Comparison of ENCODE assay signal across 10 cellular contexts in genomic region chr16:88977028-88977844, GRCh38. TPM values are rescaled to one million over a fixed set of nuclear protein-coding genes. Genes with fewer than 3 reads are reported as not detected.
DNase-seq lines count a peak whose midpoint lies in the region; ATAC-seq, FAIRE-seq and TF ChIP-seq lines count a peak whose summit lies in the region.
"Had no signal": no experiment of that assay in that cellular context is flagged by ENCODE, and none has a peak within 500 bp of the region (broad histone marks: within the 10 kb centered on the region; RNA-seq: fewer than 3 reads in every experiment).

TSS of gene CBFA2T3 (minus strand) at chr16:88977207. CDS start at chr16:88976807, 400 bp downstream.

- no peak for TF ChIP-seq CTCF in BE2C (IDR thresholded peaks at IDR 0.05; ENCODE audit: low read depth, low read length)
- TF ChIP-seq CTCF in mucosa of descending colon (IDR thresholded peaks at IDR 0.05) = no peak

- H3K36me3 Mint-ChIP-seq in central memory CD8-positive, alpha-beta T cell (ENCODE audit: insufficient read depth) = peaks cover 2% of the 10 kb centered on the region

- H3K36me3 ChIP-seq in BE2C (no peaks in the 10 kb centered on the region), mucosa of descending colon (ENCODE audit: low read depth) (no peaks in the 10 kb centered on the region)

- H3K27me3 ChIP-seq in BE2C = peaks cover 40% of the 10 kb centered on the region

- H3K4me1 ChIP-seq in BE2C (no peaks in the 10 kb centered on the region), mucosa of descending colon (ENCODE audit: low read depth) (peaks cover 3% of the 10 kb centered on the region)

- H3K27ac Mint-ChIP-seq in central memory CD8-positive, alpha-beta T cell (ENCODE audit: low read depth) = no peak within 1 kb of the TSS

- H3K27me3 Mint-ChIP-seq in central memory CD8-positive, alpha-beta T cell = peaks cover 79% of the 10 kb centered on the region

- H3K9me3 ChIP-seq in BE2C (no peaks in the 10 kb centered on the region), mucosa of descending colon (no peaks in the 10 kb centered on the region)

- H3K9me3 Mint-ChIP-seq in central memory CD8-positive, alpha-beta T cell = no peaks in the 10 kb centered on the region

- peak within 1 kb of the TSS; percentile 46 for H3K4me3 Mint-ChIP-seq in central memory CD8-positive, alpha-beta T cell

- DNase-seq in BE2C = peak; percentile 49
- peak; percentile 34 for DNase-seq in HT-29 (ENCODE audit: low spot score)
- DNase-seq in central memory CD8-positive, alpha-beta T cell (ENCODE audit: low spot score in 2 of 2) = no peak
- DNase-seq in mucosa of descending colon = peak; percentile 66 to 87 (median 70)
- no peak for DNase-seq in AG20443 (ENCODE audit: low spot score)
- DNase-seq in RCC 7860 (ENCODE audit: low spot score) = no peak
- no peak for DNase-seq in stimulated activated naive CD4-positive, alpha-beta T cell treated with Interleukin-2 at 50 U/mL for 16 hours (lab: John Stamatoyannopoulos, UW)
- DNase-seq: activated naive CD4-positive, alpha-beta T cell treated with Interleukin-2 at 50 U/mL for 16 hours; mammary epithelial cell had no signal

- intact Hi-C loops in mucosa of descending colon (cut with DNase I, micrococcal nuclease) = no loop called here

- H3K4me1 Mint-ChIP-seq in central memory CD8-positive, alpha-beta T cell = no peaks in the 10 kb centered on the region

- ATAC-seq in central memory CD8-positive, alpha-beta T cell (replicated peaks; ENCODE audit: extremely low read depth, poor library complexity, severe bottlenecking) = no peak
- ATAC-seq in mucosa of descending colon (peak; percentile 72), HG03521 (IDR thresholded peaks at IDR 0.05; ENCODE audit: unreplicated experiment) (no peak)

- no peak within 1 kb of the TSS for H3K4me3 ChIP-seq in BE2C (ENCODE audit: low read depth, low read length)
- no peak within 1 kb of the TSS for H3K4me3 ChIP-seq in mucosa of descending colon

- no peak for FAIRE-seq in RCC 7860 (lab: Jason Lieb, UNC)

RNA-seq across cellular contexts. Expression of gene CBFA2T3, which starts in this region (rescaled TPM):
- not detected for polyA plus RNA-seq in BE2C (2012; ENCODE audit: insufficient read depth, insufficient read length, low read depth)
- total RNA-seq in HT-29 (2014; rRNA removed; shearing (Covaris generic)) = 0.03 TPM in 1 of 2 replicates, not detected in the other
- 10 to 100 TPM in 1 of 3 donors, 1 to 10 TPM in 2; 6.9 to 12.8 (median 8.4) TPM for total RNA-seq in mucosa of descending colon

Comparison
In these comparisons a context has a peak if more than half of its experiments do, and no peak if none do; other contexts are left out.
1. Peak in DNase-seq in HT-29; RNA of the gene not detected or under 1 TPM.
2. DNase-seq: peak in BE2C (single experiment) and mucosa of descending colon (3 of 3); none in central memory CD8-positive, alpha-beta T cell (0 of 2), AG20443 (single experiment), RCC 7860 (single experiment) and stimulated activated naive CD4-positive, alpha-beta T cell treated with Interleukin-2 at 50 U/mL for 16 hours (single experiment).